In genomic region chr1:222099746-222100145, GRCh38 we compare ENCODE assay signal across 16 cellular contexts.
DNase-seq lines count a peak whose midpoint lies in the region; ATAC-seq and TF ChIP-seq lines count a peak whose summit lies in the region.
"Had no signal": no experiment of that assay in that cellular context is flagged by ENCODE, and none has a peak within 500 bp of the region (broad histone marks: within the 10 kb centered on the region; RNA-seq: fewer than 3 reads in every experiment).

No MANE protein-coding gene starts in this region.

- no peak overlapping the region for H3K27ac ChIP-seq in neuronal stem cell (replicated peaks; ENCODE audit: low read length)
- H3K27ac ChIP-seq in prostate gland, result no peak overlapping the region
- H3K27ac ChIP-seq: BLaER1 treated with 17β-estradiol and CSF1 and Interleukin-3, amounts not matched to agents 10 nM and 100 nM had no signal

- H3K9me3 ChIP-seq in neuronal stem cell (replicated peaks in 1 of 2; ENCODE audit: control insufficient read depth in 2 of 2, insufficient read depth in 1 of 2, low read depth in 1 of 2, low read length in 2 of 2) (no peaks in the 10 kb centered on the region), prostate gland (no peaks in the 10 kb centered on the region)
- H3K9me3 ChIP-seq: BLaER1 treated with 17β-estradiol and CSF1 and Interleukin-3, amounts not matched to agents 10 nM and 100 nM had no signal

- H3K36me3 ChIP-seq in neuronal stem cell (replicated peaks in 1 of 2; ENCODE audit: control insufficient read depth in 2 of 2, insufficient read depth in 2 of 2, low read length in 2 of 2) (no peaks in the 10 kb centered on the region), prostate gland (no peaks in the 10 kb centered on the region)
- H3K36me3 ChIP-seq: BLaER1 treated with 17β-estradiol and CSF1 and Interleukin-3, amounts not matched to agents 10 nM and 100 nM had no signal

- no peak overlapping the region for H4K8ac ChIP-seq in neuronal stem cell (ENCODE audit: low read depth, low read length)

- H2AK5ac ChIP-seq in neuronal stem cell (ENCODE audit: low read depth, low read length), result no peak overlapping the region

- TF ChIP-seq POLR2A in prostate gland (IDR thresholded peaks at IDR 0.05), result no peak

- TF ChIP-seq CTCF in prostate gland (IDR thresholded peaks at IDR 0.05), result no peak

- no peaks in the 10 kb centered on the region for H3K79me1 ChIP-seq in neuronal stem cell (ENCODE audit: low read depth, low read length)

- H3K4me2 ChIP-seq in neuronal stem cell (ENCODE audit: insufficient read depth, low read length, poor library complexity, severe bottlenecking), result no peak overlapping the region
- H3K4me2 ChIP-seq: BLaER1 treated with 17β-estradiol and CSF1 and Interleukin-3, amounts not matched to agents 10 nM and 100 nM had no signal

- H3K4me1 ChIP-seq in neuronal stem cell (ENCODE audit: control insufficient read depth in 2 of 2, insufficient read depth in 1 of 2, low read depth in 1 of 2, low read length in 2 of 2), result peaks cover 0 to 7% of the 10 kb centered on the region in 2 donors
- no peaks in the 10 kb centered on the region for H3K4me1 ChIP-seq in prostate gland (replicated peaks)
- H3K4me1 ChIP-seq: BLaER1 treated with 17β-estradiol and CSF1 and Interleukin-3, amounts not matched to agents 10 nM and 100 nM had no signal

- no peak for ATAC-seq in GM19397 (IDR thresholded peaks at IDR 0.05; ENCODE audit: unreplicated experiment)
- ATAC-seq: K562 had no signal

- no peak overlapping the region for H2BK5ac ChIP-seq in neuronal stem cell (ENCODE audit: low read length)

- H2BK120ac ChIP-seq in neuronal stem cell (ENCODE audit: low read depth, low read length), result no peak overlapping the region

- H3K4me3 ChIP-seq in neuronal stem cell (ENCODE audit: low read length in 2 of 2) (no peak overlapping the region), prostate gland (no peak overlapping the region)
- H3K4me3 ChIP-seq: BLaER1 treated with 17β-estradiol and CSF1 and Interleukin-3, amounts not matched to agents 10 nM and 100 nM; K562 had no signal

- no peak overlapping the region for H3K4ac ChIP-seq in neuronal stem cell (ENCODE audit: low read length)

- in situ Hi-C loops in SK-MEL-5 (cut with HindIII; ENCODE audit: low pct_unique_long_range_greater_than_20kb, low sequenced_read_pairs), result no loop called here

- H2BK12ac ChIP-seq in neuronal stem cell (ENCODE audit: low read length), result no peak overlapping the region

- no peak overlapping the region for H3K14ac ChIP-seq in neuronal stem cell (ENCODE audit: low read length)

- no peak overlapping the region for H4K91ac ChIP-seq in neuronal stem cell (ENCODE audit: low read depth, low read length, poor library complexity)

- H3K23ac ChIP-seq in neuronal stem cell (ENCODE audit: low read depth, low read length, poor library complexity), result no peak overlapping the region

- DNase-seq in COLO829 (ENCODE audit: low spot score) (peak; percentile 54), SK-MEL-5 (ENCODE audit: low read depth, low spot score) (peak; percentile 46), globus pallidus (ENCODE audit: low spot score) (peak; percentile 55), pons (ENCODE audit: low spot score) (peak; percentile 68), neuronal stem cell (ENCODE audit: low spot score) (no peak), prostate gland (ENCODE audit: low spot score) (no peak)
- DNase-seq: 8988T; AML-193; CD4-positive, alpha-beta T cell; DMS153; DND-41; GDM1; H7 had no signal

- no peak overlapping the region for H2AFZ ChIP-seq in neuronal stem cell (ENCODE audit: low read length)

- intact Hi-C loops in prostate gland (cut with DNase I), result no loop called here

- no peak overlapping the region for H3K18ac ChIP-seq in neuronal stem cell (ENCODE audit: low read length)

- no peak overlapping the region for H2BK15ac ChIP-seq in neuronal stem cell (ENCODE audit: low read length)

- H3K27me3 ChIP-seq in neuronal stem cell (ENCODE audit: control insufficient read depth in 3 of 3, insufficient read depth in 3 of 3, low read depth in 1 of 3, low read length in 3 of 3) (no peaks in the 10 kb centered on the region), prostate gland (replicated peaks; ENCODE audit: insufficient read depth) (no peaks in the 10 kb centered on the region)
- H3K27me3 ChIP-seq: BLaER1 treated with 17β-estradiol and CSF1 and Interleukin-3, amounts not matched to agents 10 nM and 100 nM had no signal

- WGBS in neuronal stem cell (ENCODE audit: extremely low coverage in 2 of 2, insufficient read length in 2 of 2, insufficient replicate concordance in 1 of 2), 2 donors, result no CpG with 5 or more reads among the region's 2 CpGs
- WGBS in prostate gland, result 30% methylated on average over 2 of the region's 2 CpGs

- no peak overlapping the region for H3K9ac ChIP-seq in neuronal stem cell (ENCODE audit: low read depth, low read length, poor library complexity)
- H3K9ac ChIP-seq: BLaER1 treated with 17β-estradiol and CSF1 and Interleukin-3, amounts not matched to agents 10 nM and 100 nM had no signal

Comparison
In these comparisons a context has a peak if more than half of its experiments do, and no peak if none do; other contexts are left out.
1. DNase-seq: peak in COLO829 (single experiment), SK-MEL-5 (single experiment), globus pallidus (single experiment) and pons (single experiment); none in neuronal stem cell (single experiment) and prostate gland (single experiment).